Comparison of ENCODE assay signal across 1 cellular context in genomic region chr19:53868892-53869804, GRCh38.
TF ChIP-seq lines count a peak whose summit lies in the region.

No MANE protein-coding gene starts in this region.

TF ChIP-seq in K562, 482 proteins besides CTCF, POLR2A, EP300 and RAD21 (continued from another document and continues in another):
- no peak for TF ChIP-seq ZNF134 (CRISPR knock-in tag; conservative IDR thresholded peaks at IDR 0.05)
- no peak for TF ChIP-seq FOXA3 (CRISPR knock-in tag; conservative IDR thresholded peaks at IDR 0.05 in 1 of 2, IDR thresholded peaks at IDR 0.05 in 1 of 2)
- no peak for TF ChIP-seq ZNF174 (CRISPR knock-in tag; IDR thresholded peaks at IDR 0.05)
- no peak for TF ChIP-seq ZNF239 (CRISPR knock-in tag; IDR thresholded peaks at IDR 0.05)
- TF ChIP-seq ZNF311 (CRISPR knock-in tag; IDR thresholded peaks at IDR 0.05) = no peak
- no peak for TF ChIP-seq STAT5A (IDR thresholded peaks at IDR 0.05; ENCODE audit: borderline replicate concordance, low read length)
- TF ChIP-seq SMARCC2 (IDR thresholded peaks at IDR 0.05; ENCODE audit: low read depth) = no peak
- no peak for TF ChIP-seq TRIM25 (IDR thresholded peaks at IDR 0.05; ENCODE audit: borderline replicate concordance)
- TF ChIP-seq NFE2L1 (tag; IDR thresholded peaks at IDR 0.05; ENCODE audit: borderline replicate concordance, low read depth) = no peak
- TF ChIP-seq MBD1 (CRISPR knock-in tag; IDR thresholded peaks at IDR 0.05) = no peak
- no peak for TF ChIP-seq SFPQ (IDR thresholded peaks at IDR 0.05; ENCODE audit: low read depth, low read length)
- TF ChIP-seq TEAD4 (IDR thresholded peaks at IDR 0.05; ENCODE audit: low read length) = peak; percentile 65; the same call in 1 of the 2 replicates
- no peak for TF ChIP-seq TEAD4 (CRISPR knock-in tag; IDR thresholded peaks at IDR 0.05; ENCODE audit: borderline replicate concordance)
- TF ChIP-seq SRSF1 (IDR thresholded peaks at IDR 0.05; ENCODE audit: low read depth, low read length) = no peak
- TF ChIP-seq ZNF511 (CRISPR knock-in tag; IDR thresholded peaks at IDR 0.05) = no peak
- no peak for TF ChIP-seq PTBP1 (IDR thresholded peaks at IDR 0.05; ENCODE audit: low read depth, low read length)
- no peak for TF ChIP-seq ZNF408 (CRISPR knock-in tag; IDR thresholded peaks at IDR 0.05; ENCODE audit: low read depth)
- TF ChIP-seq NR4A1 (CRISPR knock-in tag; IDR thresholded peaks at IDR 0.05) = no peak
- TF ChIP-seq NR4A1 (tag; IDR thresholded peaks at IDR 0.05) = no peak
- TF ChIP-seq ARID3A (IDR thresholded peaks at IDR 0.05; ENCODE audit: borderline replicate concordance, low read depth, low read length) = no peak
- peak; percentile 70 for TF ChIP-seq TBP (optimal IDR thresholded peaks at IDR 0.05; ENCODE audit: low read depth, low read length)
- no peak for TF ChIP-seq CLOCK (CRISPR knock-in tag; IDR thresholded peaks at IDR 0.05; ENCODE audit: borderline replicate concordance)
- no peak for TF ChIP-seq ZNF57 (CRISPR knock-in tag; IDR thresholded peaks at IDR 0.05)
- peak in 1 of 3 experiments; percentile 66; a peak in 2 of 6 replicates for TF ChIP-seq ZBTB11 (CRISPR knock-in tag; IDR thresholded peaks at IDR 0.05)
- TF ChIP-seq CBFA2T3 (IDR thresholded peaks at IDR 0.05) = peak; percentile 28; the same call in 1 of the 2 replicates
- 0 out of 2 replicates have a peak, but pooled peaks have one; percentile 43 for TF ChIP-seq ZBTB43 (CRISPR knock-in tag; IDR thresholded peaks at IDR 0.05)
- peak; percentile 28; the same call in 1 of the 2 replicates for TF ChIP-seq CREB1 (IDR thresholded peaks at IDR 0.05)
- TF ChIP-seq CREB1 (CRISPR knock-in tag; IDR thresholded peaks at IDR 0.05) = peak; percentile 20; the same call in 1 of the 2 replicates
- peak; percentile 81 for TF ChIP-seq RBFOX2 (IDR thresholded peaks at IDR 0.05; ENCODE audit: low read depth, low read length)
- TF ChIP-seq RAD51 (IDR thresholded peaks at IDR 0.05; ENCODE audit: borderline replicate concordance, low read depth) = no peak
- TF ChIP-seq TFAP4 (CRISPR knock-in tag; IDR thresholded peaks at IDR 0.05; ENCODE audit: borderline replicate concordance) = peak; percentile 88
- TF ChIP-seq ARID4B (CRISPR knock-in tag; IDR thresholded peaks at IDR 0.05) = peak; percentile 78
- TF ChIP-seq TFE3 (CRISPR knock-in tag; IDR thresholded peaks at IDR 0.05) = no peak
